Comparison of ENCODE assay signal across 3 cellular contexts in genomic region chr12:38984388-38984787, GRCh38.
TF ChIP-seq lines count a peak whose summit lies in the region.

No MANE protein-coding gene starts in this region.

TF ChIP-seq in HepG2, 621 proteins besides CTCF, POLR2A, EP300 and RAD21:
- TF ChIP-seq MAFF (IDR thresholded peaks at IDR 0.05; ENCODE audit: low read depth, low read length) (peak; percentile 68), MAFK (conservative IDR thresholded peaks at IDR 0.05 in 1 of 2, IDR thresholded peaks at IDR 0.05 in 1 of 2; ENCODE audit: low read length in 2 of 2) (peak; percentile 37 to 78), ELF1 (CRISPR knock-in tag; IDR thresholded peaks at IDR 0.05) (no peak)

TF ChIP-seq in A549, 52 proteins besides CTCF, POLR2A, EP300 and RAD21:
- no peak for TF ChIP-seq JUN (IDR thresholded peaks at IDR 0.05)
- TF ChIP-seq MAFK (IDR thresholded peaks at IDR 0.05; ENCODE audit: partially characterized antibody), result peak; percentile 24

TF ChIP-seq in IMR-90, 13 proteins besides CTCF, POLR2A, EP300 and RAD21:
- TF ChIP-seq MAFK (IDR thresholded peaks at IDR 0.05; ENCODE audit: low read depth, low read length) (peak; percentile 63), FOS (IDR thresholded peaks at IDR 0.05; ENCODE audit: low read depth, low read length) (no peak)
